In the genomic region with DNA sequence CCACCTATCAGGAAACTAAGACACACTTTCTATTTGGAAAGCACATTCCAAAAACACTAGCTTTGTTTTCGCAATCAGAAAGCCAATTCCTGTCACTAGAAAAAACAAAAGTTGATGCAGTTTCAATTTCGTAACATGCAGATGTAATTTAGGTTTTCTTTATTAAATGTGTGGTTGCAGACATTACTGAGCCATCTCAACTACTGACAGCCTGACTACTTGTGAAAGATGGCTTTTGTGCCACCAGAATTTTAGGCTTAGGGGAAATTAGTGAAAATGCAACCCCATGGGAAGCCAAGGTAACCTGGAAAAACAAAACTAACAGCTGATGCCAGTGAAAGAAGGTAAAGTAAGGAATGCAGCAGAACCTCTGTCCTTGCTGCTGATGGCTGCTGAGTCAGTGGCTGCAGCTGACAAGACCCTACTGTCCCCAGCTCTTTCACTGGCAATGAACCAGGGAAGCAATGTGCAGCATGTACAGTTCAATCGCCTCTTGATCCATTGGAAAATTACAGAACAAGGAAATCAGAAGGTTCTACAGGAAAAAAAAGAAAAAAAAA, we compare ENCODE assay signal across 11 cellular contexts. TPM values are rescaled to one million over a fixed set of nuclear protein-coding genes. Genes with fewer than 3 reads are reported as not detected.
DNase-seq lines count a peak whose midpoint lies in the region; FAIRE-seq and TF ChIP-seq lines count a peak whose summit lies in the region.
"Had no signal": no experiment of that assay in that cellular context is flagged by ENCODE, and none has a peak within 500 bp of the region (broad histone marks: within the 10 kb centered on the region; RNA-seq: fewer than 3 reads in every experiment).

No MANE protein-coding gene starts in this region.

- peaks cover 0 to 48% (median 0%) of the 10 kb centered on the region in 3 donors for H3K36me3 ChIP-seq in esophagus squamous epithelium

- peak overlapping the region in 3 of 4 donors; percentile 5 to 31 (median 26) for H3K27ac ChIP-seq in esophagus squamous epithelium
- H3K27ac ChIP-seq: foreskin keratinocyte had no signal

- no peaks in the 10 kb centered on the region for H3K9me3 Mint-ChIP-seq in T-helper 2 cell treated with Interferon-gamma antibody and Interleukin-4, amounts not matched to agents 5 μg/mL and 100 μg/mL, for 36 hours

- peaks cover 16% of the 10 kb centered on the region for H3K36me3 Mint-ChIP-seq in T-helper 2 cell treated with Interferon-gamma antibody and Interleukin-4, amounts not matched to agents 5 μg/mL and 100 μg/mL, for 36 hours (ENCODE audit: low read depth)

- TF ChIP-seq POLR2A in esophagus squamous epithelium (IDR thresholded peaks at IDR 0.05), result no peak

- no peak overlapping the region for H3K27ac Mint-ChIP-seq in T-helper 2 cell treated with Interferon-gamma antibody and Interleukin-4, amounts not matched to agents 5 μg/mL and 100 μg/mL, for 36 hours

- no peak overlapping the region for H3K4me3 Mint-ChIP-seq in T-helper 2 cell treated with Interferon-gamma antibody and Interleukin-4, amounts not matched to agents 5 μg/mL and 100 μg/mL, for 36 hours

- no peak for TF ChIP-seq CTCF in esophagus squamous epithelium (IDR thresholded peaks at IDR 0.05)

- intact Hi-C loops in esophagus squamous epithelium (cut with DNase I), result no loop called here

- no peaks in the 10 kb centered on the region for H3K27me3 Mint-ChIP-seq in T-helper 2 cell treated with Interferon-gamma antibody and Interleukin-4, amounts not matched to agents 5 μg/mL and 100 μg/mL, for 36 hours (ENCODE audit: low read depth)

- no peaks in the 10 kb centered on the region for H3K9me3 ChIP-seq in esophagus squamous epithelium

- WGBS in esophagus squamous epithelium, 2 donors, result 51 to 68% methylated on average over 3 of the region's 3 CpGs

- H3K27me3 ChIP-seq in esophagus squamous epithelium, result no peaks in the 10 kb centered on the region
- H3K27me3 ChIP-seq: foreskin keratinocyte had no signal

- DNase-seq in GF-D8 (lab: John Stamatoyannopoulos, UW), result peak; percentile 21
- DNase-seq in RCC 7860 (ENCODE audit: low spot score), result peak; percentile 49
- DNase-seq in esophagus squamous epithelium (lab: John Stamatoyannopoulos, UW), result no peak
- peak; percentile 86 for DNase-seq in pons (ENCODE audit: low spot score)
- no peak for DNase-seq in T-helper 2 cell treated with Interferon-gamma antibody and Interleukin-4, amounts not matched to agents 5 μg/mL and 100 μg/mL, for 36 hours (ENCODE audit: low spot score)
- no peak for DNase-seq in kidney glomerular epithelial cell (lab: John Stamatoyannopoulos, UW)
- DNase-seq in NCI-H748 (lab: John Stamatoyannopoulos, UW; ENCODE audit: unreplicated experiment), result no peak
- DNase-seq in HPDE6-E6E7 (ENCODE audit: extremely low spot score), result no peak
- DNase-seq: activated naive CD4-positive, alpha-beta T cell; NCI-H2107 had no signal

- H3K4me1 ChIP-seq in esophagus squamous epithelium, result peaks cover 0 to 28% (median 23%) of the 10 kb centered on the region in 3 donors

- FAIRE-seq in RCC 7860 (lab: Jason Lieb, UNC), result no peak

- peaks cover 4% of the 10 kb centered on the region for H3K4me1 Mint-ChIP-seq in T-helper 2 cell treated with Interferon-gamma antibody and Interleukin-4, amounts not matched to agents 5 μg/mL and 100 μg/mL, for 36 hours (ENCODE audit: low read depth)

- no peak overlapping the region for H3K4me3 ChIP-seq in esophagus squamous epithelium

RNA-seq across cellular contexts. Expression of gene FEZ2, which starts 34.9 kb away (rescaled TPM):
- total RNA-seq in esophagus squamous epithelium, result 10 to 100 TPM in 3 of 4 donors, 1 to 10 TPM in 1; 9.2 to 34.9 (median 26.4) TPM

Comparison
In these comparisons a context has a peak if more than half of its experiments do, and no peak if none do; other contexts are left out.
1. DNase-seq: peak in GF-D8 (single experiment), RCC 7860 (single experiment) and pons (single experiment); none in esophagus squamous epithelium (single experiment), T-helper 2 cell treated with Interferon-gamma antibody and Interleukin-4, amounts not matched to agents 5 μg/mL and 100 μg/mL, for 36 hours (single experiment), kidney glomerular epithelial cell (single experiment), NCI-H748 (single experiment) and HPDE6-E6E7 (single experiment).